1 cellular context compared by ENCODE assay signal in genomic region chr16:69754469-69755310, GRCh38.
TF ChIP-seq lines count a peak whose summit lies in the region.

NOB1 (minus strand) TSS chr16:69754926; CDS start chr16:69754910, 16 bp downstream.

TF ChIP-seq in HepG2, 621 proteins besides CTCF, POLR2A, EP300 and RAD21 (continued from another document and continues in another):
- TF ChIP-seq, protein P1, sequence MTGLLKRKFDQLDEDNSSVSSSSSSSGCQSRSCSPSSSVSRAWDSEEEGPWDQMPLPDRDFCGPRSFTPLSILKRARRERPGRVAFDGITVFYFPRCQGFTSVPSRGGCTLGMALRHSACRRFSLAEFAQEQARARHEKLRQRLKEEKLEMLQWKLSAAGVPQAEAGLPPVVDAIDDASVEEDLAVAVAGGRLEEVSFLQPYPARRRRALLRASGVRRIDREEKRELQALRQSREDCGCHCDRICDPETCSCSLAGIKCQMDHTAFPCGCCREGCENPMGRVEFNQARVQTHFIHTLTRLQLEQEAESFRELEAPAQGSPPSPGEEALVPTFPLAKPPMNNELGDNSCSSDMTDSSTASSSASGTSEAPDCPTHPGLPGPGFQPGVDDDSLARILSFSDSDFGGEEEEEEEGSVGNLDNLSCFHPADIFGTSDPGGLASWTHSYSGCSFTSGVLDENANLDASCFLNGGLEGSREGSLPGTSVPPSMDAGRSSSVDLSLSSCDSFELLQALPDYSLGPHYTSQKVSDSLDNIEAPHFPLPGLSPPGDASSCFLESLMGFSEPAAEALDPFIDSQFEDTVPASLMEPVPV (CRISPR knock-in tag; IDR thresholded peaks at IDR 0.05), result peak; percentile 93
- TF ChIP-seq ZNF660 (CRISPR knock-in tag; IDR thresholded peaks at IDR 0.05; ENCODE audit: borderline replicate concordance, low read depth) (peak; percentile 66; the same call in 1 of the 2 replicates), SUZ12 (IDR thresholded peaks at IDR 0.05; ENCODE audit: low read depth, low read length) (no peak), ZIK1 (CRISPR knock-in tag; IDR thresholded peaks at IDR 0.05; ENCODE audit: borderline replicate concordance, low read depth) (peak; percentile 96; the same call in 1 of the 2 replicates), AGO1 (IDR thresholded peaks at IDR 0.05; ENCODE audit: low read depth, low read length, poor library complexity, severe bottlenecking) (peak; percentile 72), EHMT2 (IDR thresholded peaks at IDR 0.05; ENCODE audit: borderline replicate concordance, low read depth, low read length) (no peak), NFYB (CRISPR knock-in tag; IDR thresholded peaks at IDR 0.05) (peak; percentile 48; the same call in 1 of the 2 replicates), RBFOX2 (IDR thresholded peaks at IDR 0.05; ENCODE audit: low read depth, low read length) (peak; percentile 99), ZSCAN21 (CRISPR knock-in tag; IDR thresholded peaks at IDR 0.05; ENCODE audit: borderline replicate concordance) (peak; percentile 95), MBNL3 (CRISPR knock-in tag; conservative IDR thresholded peaks at IDR 0.05) (no peak), ZNF512 (CRISPR knock-in tag; IDR thresholded peaks at IDR 0.05) (no peak), CSRNP2 (CRISPR knock-in tag; conservative IDR thresholded peaks at IDR 0.05; ENCODE audit: low read depth) (no peak), MZF1 (CRISPR knock-in tag; IDR thresholded peaks at IDR 0.05; ENCODE audit: borderline replicate concordance) (no peak; the same call in 1 of the 2 replicates), CCDC6 (CRISPR knock-in tag; IDR thresholded peaks at IDR 0.05) (peak; percentile 62; the same call in 1 of the 2 replicates), SATB2 (CRISPR knock-in tag; IDR thresholded peaks at IDR 0.05) (no peak), ZNF431 (CRISPR knock-in tag; IDR thresholded peaks at IDR 0.05; ENCODE audit: borderline replicate concordance, low read depth) (peak; percentile 96; the same call in 1 of the 2 replicates), FOXM1 (CRISPR knock-in tag; IDR thresholded peaks at IDR 0.05) (no peak), BORCS8-MEF2B (CRISPR knock-in tag; IDR thresholded peaks at IDR 0.05) (peak; percentile 97), DMAP1 (CRISPR knock-in tag; IDR thresholded peaks at IDR 0.05) (peak; percentile 98), ARNT (IDR thresholded peaks at IDR 0.05) (no peak), MXD4 (CRISPR knock-in tag; IDR thresholded peaks at IDR 0.05) (peak; percentile 96), ZNF678 (CRISPR knock-in tag; IDR thresholded peaks at IDR 0.05) (0 out of 2 replicates have a peak, but pooled peaks have one; percentile 92), SNRNP70 (IDR thresholded peaks at IDR 0.05; ENCODE audit: low read depth, low read length) (no peak), RAD51 (IDR thresholded peaks at IDR 0.05; ENCODE audit: borderline replicate concordance) (no peak), ARNTL (CRISPR knock-in tag; IDR thresholded peaks at IDR 0.05) (peak; percentile 71), DRAP1 (CRISPR knock-in tag; IDR thresholded peaks at IDR 0.05) (peak; percentile 87), FOSL2 (CRISPR knock-in tag; IDR thresholded peaks at IDR 0.05) (peak; percentile 37), ZZZ3 (CRISPR knock-in tag; IDR thresholded peaks at IDR 0.05; ENCODE audit: borderline replicate concordance) (peak; percentile 26; the same call in 1 of the 2 replicates), SAFB2 (CRISPR knock-in tag; IDR thresholded peaks at IDR 0.05; ENCODE audit: borderline replicate concordance, low read depth) (peak; percentile 78; the same call in 1 of the 2 replicates), ZNF543 (CRISPR knock-in tag; IDR thresholded peaks at IDR 0.05) (peak; percentile 86; the same call in 1 of the 2 replicates), SRSF1 (optimal IDR thresholded peaks at IDR 0.05; ENCODE audit: low read depth, low read length) (peak; percentile 29), NFIC (IDR thresholded peaks at IDR 0.05; ENCODE audit: low read length) (no peak), ZBTB20 (CRISPR knock-in tag; IDR thresholded peaks at IDR 0.05; ENCODE audit: borderline replicate concordance, low read depth) (peak; percentile 93), ZNF33B (CRISPR knock-in tag; IDR thresholded peaks at IDR 0.05) (peak; percentile 96), ZNF296 (CRISPR knock-in tag; conservative IDR thresholded peaks at IDR 0.05) (peak; percentile 93), ZNF512B (CRISPR knock-in tag; IDR thresholded peaks at IDR 0.05; ENCODE audit: borderline replicate concordance) (0 out of 2 replicates have a peak, but pooled peaks have one; percentile 34), RXRA (CRISPR knock-in tag; IDR thresholded peaks at IDR 0.05) (peak; percentile 92), REPIN1 (CRISPR knock-in tag; IDR thresholded peaks at IDR 0.05; ENCODE audit: borderline replicate concordance, low read depth) (peak; percentile 98), TAF1 (CRISPR knock-in tag; IDR thresholded peaks at IDR 0.05) (peak; percentile 99), ZNF552 (CRISPR knock-in tag; IDR thresholded peaks at IDR 0.05; ENCODE audit: borderline replicate concordance) (peak; percentile 93; the same call in 1 of the 2 replicates)
- TF ChIP-seq, protein P2, sequence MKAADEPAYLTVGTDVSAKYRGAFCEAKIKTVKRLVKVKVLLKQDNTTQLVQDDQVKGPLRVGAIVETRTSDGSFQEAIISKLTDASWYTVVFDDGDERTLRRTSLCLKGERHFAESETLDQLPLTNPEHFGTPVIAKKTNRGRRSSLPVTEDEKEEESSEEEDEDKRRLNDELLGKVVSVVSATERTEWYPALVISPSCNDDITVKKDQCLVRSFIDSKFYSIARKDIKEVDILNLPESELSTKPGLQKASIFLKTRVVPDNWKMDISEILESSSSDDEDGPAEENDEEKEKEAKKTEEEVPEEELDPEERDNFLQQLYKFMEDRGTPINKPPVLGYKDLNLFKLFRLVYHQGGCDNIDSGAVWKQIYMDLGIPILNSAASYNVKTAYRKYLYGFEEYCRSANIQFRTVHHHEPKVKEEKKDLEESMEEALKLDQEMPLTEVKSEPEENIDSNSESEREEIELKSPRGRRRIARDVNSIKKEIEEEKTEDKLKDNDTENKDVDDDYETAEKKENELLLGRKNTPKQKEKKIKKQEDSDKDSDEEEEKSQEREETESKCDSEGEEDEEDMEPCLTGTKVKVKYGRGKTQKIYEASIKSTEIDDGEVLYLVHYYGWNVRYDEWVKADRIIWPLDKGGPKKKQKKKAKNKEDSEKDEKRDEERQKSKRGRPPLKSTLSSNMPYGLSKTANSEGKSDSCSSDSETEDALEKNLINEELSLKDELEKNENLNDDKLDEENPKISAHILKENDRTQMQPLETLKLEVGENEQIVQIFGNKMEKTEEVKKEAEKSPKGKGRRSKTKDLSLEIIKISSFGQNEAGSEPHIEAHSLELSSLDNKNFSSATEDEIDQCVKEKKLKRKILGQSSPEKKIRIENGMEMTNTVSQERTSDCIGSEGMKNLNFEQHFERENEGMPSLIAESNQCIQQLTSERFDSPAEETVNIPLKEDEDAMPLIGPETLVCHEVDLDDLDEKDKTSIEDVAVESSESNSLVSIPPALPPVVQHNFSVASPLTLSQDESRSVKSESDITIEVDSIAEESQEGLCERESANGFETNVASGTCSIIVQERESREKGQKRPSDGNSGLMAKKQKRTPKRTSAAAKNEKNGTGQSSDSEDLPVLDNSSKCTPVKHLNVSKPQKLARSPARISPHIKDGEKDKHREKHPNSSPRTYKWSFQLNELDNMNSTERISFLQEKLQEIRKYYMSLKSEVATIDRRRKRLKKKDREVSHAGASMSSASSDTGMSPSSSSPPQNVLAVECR (CRISPR knock-in tag; IDR thresholded peaks at IDR 0.05; ENCODE audit: borderline replicate concordance), result peak; percentile 97
- TF ChIP-seq, protein P3, sequence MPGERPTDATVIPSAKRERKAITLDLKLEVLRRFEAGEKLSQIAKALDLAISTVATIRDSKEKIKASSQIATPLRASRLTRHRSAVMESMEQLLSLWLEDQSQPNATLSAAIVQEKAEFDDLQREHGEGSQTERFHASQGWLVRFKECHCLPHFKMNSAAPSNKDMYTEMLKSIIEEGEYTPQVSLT (CRISPR knock-in tag; IDR thresholded peaks at IDR 0.05; ENCODE audit: borderline replicate concordance, low read depth), result no peak
- TF ChIP-seq, protein P4, sequence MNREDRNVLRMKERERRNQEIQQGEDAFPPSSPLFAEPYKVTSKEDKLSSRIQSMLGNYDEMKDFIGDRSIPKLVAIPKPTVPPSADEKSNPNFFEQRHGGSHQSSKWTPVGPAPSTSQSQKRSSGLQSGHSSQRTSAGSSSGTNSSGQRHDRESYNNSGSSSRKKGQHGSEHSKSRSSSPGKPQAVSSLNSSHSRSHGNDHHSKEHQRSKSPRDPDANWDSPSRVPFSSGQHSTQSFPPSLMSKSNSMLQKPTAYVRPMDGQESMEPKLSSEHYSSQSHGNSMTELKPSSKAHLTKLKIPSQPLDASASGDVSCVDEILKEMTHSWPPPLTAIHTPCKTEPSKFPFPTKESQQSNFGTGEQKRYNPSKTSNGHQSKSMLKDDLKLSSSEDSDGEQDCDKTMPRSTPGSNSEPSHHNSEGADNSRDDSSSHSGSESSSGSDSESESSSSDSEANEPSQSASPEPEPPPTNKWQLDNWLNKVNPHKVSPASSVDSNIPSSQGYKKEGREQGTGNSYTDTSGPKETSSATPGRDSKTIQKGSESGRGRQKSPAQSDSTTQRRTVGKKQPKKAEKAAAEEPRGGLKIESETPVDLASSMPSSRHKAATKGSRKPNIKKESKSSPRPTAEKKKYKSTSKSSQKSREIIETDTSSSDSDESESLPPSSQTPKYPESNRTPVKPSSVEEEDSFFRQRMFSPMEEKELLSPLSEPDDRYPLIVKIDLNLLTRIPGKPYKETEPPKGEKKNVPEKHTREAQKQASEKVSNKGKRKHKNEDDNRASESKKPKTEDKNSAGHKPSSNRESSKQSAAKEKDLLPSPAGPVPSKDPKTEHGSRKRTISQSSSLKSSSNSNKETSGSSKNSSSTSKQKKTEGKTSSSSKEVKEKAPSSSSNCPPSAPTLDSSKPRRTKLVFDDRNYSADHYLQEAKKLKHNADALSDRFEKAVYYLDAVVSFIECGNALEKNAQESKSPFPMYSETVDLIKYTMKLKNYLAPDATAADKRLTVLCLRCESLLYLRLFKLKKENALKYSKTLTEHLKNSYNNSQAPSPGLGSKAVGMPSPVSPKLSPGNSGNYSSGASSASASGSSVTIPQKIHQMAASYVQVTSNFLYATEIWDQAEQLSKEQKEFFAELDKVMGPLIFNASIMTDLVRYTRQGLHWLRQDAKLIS (CRISPR knock-in tag; IDR thresholded peaks at IDR 0.05), result 0 out of 2 replicates have a peak, but pooled peaks have one; percentile 51
- TF ChIP-seq, protein P5, sequence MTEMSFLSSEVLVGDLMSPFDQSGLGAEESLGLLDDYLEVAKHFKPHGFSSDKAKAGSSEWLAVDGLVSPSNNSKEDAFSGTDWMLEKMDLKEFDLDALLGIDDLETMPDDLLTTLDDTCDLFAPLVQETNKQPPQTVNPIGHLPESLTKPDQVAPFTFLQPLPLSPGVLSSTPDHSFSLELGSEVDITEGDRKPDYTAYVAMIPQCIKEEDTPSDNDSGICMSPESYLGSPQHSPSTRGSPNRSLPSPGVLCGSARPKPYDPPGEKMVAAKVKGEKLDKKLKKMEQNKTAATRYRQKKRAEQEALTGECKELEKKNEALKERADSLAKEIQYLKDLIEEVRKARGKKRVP (CRISPR knock-in tag; IDR thresholded peaks at IDR 0.05), result peak in 1 of 2 experiments; percentile 71; a peak in 1 of 4 replicates
- TF ChIP-seq, protein P6, sequence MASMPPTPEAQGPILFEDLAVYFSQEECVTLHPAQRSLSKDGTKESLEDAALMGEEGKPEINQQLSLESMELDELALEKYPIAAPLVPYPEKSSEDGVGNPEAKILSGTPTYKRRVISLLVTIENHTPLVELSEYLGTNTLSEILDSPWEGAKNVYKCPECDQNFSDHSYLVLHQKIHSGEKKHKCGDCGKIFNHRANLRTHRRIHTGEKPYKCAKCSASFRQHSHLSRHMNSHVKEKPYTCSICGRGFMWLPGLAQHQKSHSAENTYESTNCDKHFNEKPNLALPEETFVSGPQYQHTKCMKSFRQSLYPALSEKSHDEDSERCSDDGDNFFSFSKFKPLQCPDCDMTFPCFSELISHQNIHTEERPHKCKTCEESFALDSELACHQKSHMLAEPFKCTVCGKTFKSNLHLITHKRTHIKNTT (CRISPR knock-in tag; IDR thresholded peaks at IDR 0.05), result 0 out of 2 replicates have a peak, but pooled peaks have one; percentile 63
